Comparison of ENCODE assay signal across 20 cellular contexts in genomic region chr22:22820076-22820475, GRCh38.
DNase-seq lines count a peak whose midpoint lies in the region; ATAC-seq, FAIRE-seq and TF ChIP-seq lines count a peak whose summit lies in the region.
"Had no signal": no experiment of that assay in that cellular context is flagged by ENCODE, and none has a peak within 500 bp of the region (broad histone marks: within the 10 kb centered on the region; RNA-seq: fewer than 3 reads in every experiment).

No MANE protein-coding gene starts in this region.

- no TSS peak for BruUV-seq in K562 (replicated peaks; lab: Mats Ljungman, UMichigan)

- ATAC-seq in activated T-cell treated with anti-CD3 and anti-CD28 coated beads, Interleukin-2, amount 50 U/mL, for 4 hours, result no peak
- peak; percentile 1 for ATAC-seq in K562
- ATAC-seq: body of pancreas, SK-N-SH treated with all-trans-retinoic acid at 6 μM for 48 hours had no signal

- no peaks in the 10 kb centered on the region for H3K36me3 Mint-ChIP-seq in activated T-cell treated with anti-CD3 and anti-CD28 coated beads, Interleukin-2, amount 50 U/mL, for 4 hours (ENCODE audit: insufficient read depth)

- H3K9me3 ChIP-seq in MM.1S (replicated peaks; ENCODE audit: insufficient read depth, low read length) (no peaks in the 10 kb centered on the region), K562 (replicated peaks; ENCODE audit: control insufficient read depth, insufficient read depth, low read depth, low read length) (no peaks in the 10 kb centered on the region), thymus (ENCODE audit: control insufficient read depth) (no peaks in the 10 kb centered on the region), HAP-1 (no peaks in the 10 kb centered on the region)
- H3K9me3 ChIP-seq: body of pancreas, MG63, thyroid gland had no signal

- POLR2A ChIA-PET in K562 (lab: Yijun Ruan, JAX), result interaction anchor here (0.7 to 3.2 kb wide), 10 partner anchors 10 to 70 kb away, joined by 3 to 26 read pairs (median 4); no protein-coding TSS in a partner anchor

- no peak for DNase-seq in activated T-cell treated with anti-CD3 and anti-CD28 coated beads, Interleukin-2, amount 50 U/mL, for 4 hours
- no peak for DNase-seq in activated T-cell treated with anti-CD3 and anti-CD28 coated beads, Interleukin-2, amount 50 U/mL, for 1 hour
- DNase-seq in MM.1S (peak; percentile 51), K562 (ENCODE audit: extremely low read depth in 1 of 4, low spot score in 3 of 4) (peak in 1 of 4 experiments; percentile 41), NCI-H1105 (lab: John Stamatoyannopoulos, UW) (no peak), nucleus accumbens (lab: John Stamatoyannopoulos, UW) (no peak), HAP-1 (ENCODE audit: low spot score in 2 of 2) (no peak)
- DNase-seq: activated CD4-positive, alpha-beta T cell treated with anti-CD3 and anti-CD28 coated beads, Interleukin-2, amount 50 U/mL, for 4 hours; activated gamma-delta T cell; body of pancreas; foreskin melanocyte; hypothalamus; kidney; MG63; NCI-H1694; thyroid gland had no signal

- TF ChIP-seq RAD21 in K562 (CRISPR knock-in tag; conservative IDR thresholded peaks at IDR 0.05 in 1 of 2, IDR thresholded peaks at IDR 0.05 in 1 of 2), result no peak

- H3K9me3 Mint-ChIP-seq in activated T-cell treated with anti-CD3 and anti-CD28 coated beads, Interleukin-2, amount 50 U/mL, for 4 hours, result no peaks in the 10 kb centered on the region

- H3K4me3 ChIP-seq in MM.1S (ENCODE audit: low read length) (no peak overlapping the region), K562 (no peak overlapping the region), thymus (ENCODE audit: low read length) (no peak overlapping the region), HAP-1 (no peak overlapping the region)
- H3K4me3 ChIP-seq: body of pancreas, MG63, thyroid gland had no signal

- H3K4me1 ChIP-seq in MM.1S (ENCODE audit: low read length) (peaks cover 92% of the 10 kb centered on the region), K562 (replicated peaks in 1 of 2; ENCODE audit: control insufficient read depth in 2 of 2, insufficient read depth in 2 of 2, low read length in 2 of 2) (no peaks in the 10 kb centered on the region), thymus (ENCODE audit: control insufficient read depth, insufficient read depth, low read length) (peaks cover 72% of the 10 kb centered on the region), HAP-1 (no peaks in the 10 kb centered on the region)
- H3K4me1 ChIP-seq: body of pancreas, thyroid gland had no signal

- peaks cover 29% of the 10 kb centered on the region for H3F3A ChIP-seq in MM.1S (ENCODE audit: insufficient read depth, low read length)

- H2AFZ ChIP-seq in MM.1S (ENCODE audit: low read length) (no peak overlapping the region), K562 (ENCODE audit: low read depth, low read length) (no peak overlapping the region)

- H3K27me3 Mint-ChIP-seq in activated T-cell treated with anti-CD3 and anti-CD28 coated beads, Interleukin-2, amount 50 U/mL, for 4 hours (ENCODE audit: low read depth), result no peaks in the 10 kb centered on the region

- CTCF ChIA-PET in K562 (lab: Yijun Ruan, JAX; ENCODE audit: low intra/inter-chr PET ratio), result interaction anchor here (0.9 kb wide), 1 partner anchor 17 kb away, joined by 4 read pairs; no protein-coding TSS in a partner anchor

- H3K4me2 ChIP-seq in MM.1S (ENCODE audit: low read depth, low read length) (peak overlapping the region; percentile 87), K562 (ENCODE audit: insufficient read depth, low read length) (no peak overlapping the region)

- in situ Hi-C loops in K562 (cut with MboI), result no loop called here
- in situ Hi-C loops in HAP-1 (cut with MboI; ENCODE audit: low sequenced_read_pairs), result no loop called here

- H3K79me2 ChIP-seq in MM.1S (ENCODE audit: low read length) (peaks cover 38% of the 10 kb centered on the region), K562 (ENCODE audit: control insufficient read depth, insufficient read depth, low read length) (no peaks in the 10 kb centered on the region)

- no peaks in the 10 kb centered on the region for H3K9me2 ChIP-seq in MM.1S (replicated peaks; ENCODE audit: insufficient read depth, low read length)

- peaks cover 94% of the 10 kb centered on the region for H3K4me1 Mint-ChIP-seq in activated T-cell treated with anti-CD3 and anti-CD28 coated beads, Interleukin-2, amount 50 U/mL, for 4 hours (ENCODE audit: low read depth)

- H3K9ac ChIP-seq in MM.1S (ENCODE audit: low read length) (peak overlapping the region; percentile 64), K562 (ENCODE audit: insufficient read depth in 1 of 2, low read depth in 2 of 2, low read length in 2 of 2) (no peak overlapping the region)

- intact Hi-C loops in K562 (cut with micrococcal nuclease), result no loop called here

- FAIRE-seq in K562 (lab: Jason Lieb, UNC), result no peak
- FAIRE-seq: kidney, small intestine had no signal

- TF ChIP-seq POLR2A in K562 (conservative IDR thresholded peaks at IDR 0.05), result no peak

- H4K20me1 ChIP-seq in MM.1S (ENCODE audit: insufficient read depth, low read length), result no peaks in the 10 kb centered on the region
- H4K20me1 ChIP-seq in K562 (replicated peaks; ENCODE audit: control insufficient read depth, insufficient read depth, low read length), result peaks cover 65% of the 10 kb centered on the region

- peaks cover 4% of the 10 kb centered on the region for H3K9me1 ChIP-seq in K562 (ENCODE audit: control insufficient read depth, insufficient read depth, low read length)

- no peaks in the 10 kb centered on the region for H3K36me3 ChIP-seq in MM.1S (replicated peaks; ENCODE audit: insufficient read depth, low read length)
- H3K36me3 ChIP-seq in K562 (ENCODE audit: control insufficient read depth, insufficient read depth, low read length), result no peaks in the 10 kb centered on the region
- no peaks in the 10 kb centered on the region for H3K36me3 ChIP-seq in thymus (ENCODE audit: control insufficient read depth, insufficient read depth)
- H3K36me3 ChIP-seq in HAP-1 (replicated peaks), result no peaks in the 10 kb centered on the region
- H3K36me3 ChIP-seq: MG63, thyroid gland had no signal

- TF ChIP-seq CTCF in MM.1S (IDR thresholded peaks at IDR 0.05; ENCODE audit: low read length) (no peak), K562 (IDR thresholded peaks at IDR 0.05 in 2 of 3, conservative IDR thresholded peaks at IDR 0.05 in 1 of 3; ENCODE audit: insufficient read depth in 2 of 3, low read depth in 1 of 3, low read length in 3 of 3) (no peak)

- no peak for TF ChIP-seq EP300 in K562 (IDR thresholded peaks at IDR 0.05; ENCODE audit: low read length)

- H3K4me3 Mint-ChIP-seq in activated T-cell treated with anti-CD3 and anti-CD28 coated beads, Interleukin-2, amount 50 U/mL, for 4 hours, result peak overlapping the region; percentile 46

- H3K27me3 ChIP-seq in MM.1S (replicated peaks; ENCODE audit: insufficient read depth, low read length) (no peaks in the 10 kb centered on the region), K562 (ENCODE audit: control insufficient read depth in 2 of 2, insufficient read depth in 2 of 2, low read length in 2 of 2) (peaks cover 11 to 48% of the 10 kb centered on the region in 2 experiments; a peak in 4 of 5 replicates), thymus (ENCODE audit: control insufficient read depth, insufficient read depth) (no peaks in the 10 kb centered on the region), HAP-1 (ENCODE audit: low read depth) (no peaks in the 10 kb centered on the region)
- H3K27me3 ChIP-seq: body of pancreas, MG63, thyroid gland had no signal

- whole genome bisulfite sequencing in K562 (ENCODE audit: insufficient coverage, low coverage, missing lambda C conversion rate), result 0% methylated on average over 3 of the region's 3 CpGs
- 93% methylated on average over 3 of the region's 3 CpGs for WGBS in thymus

- H3K27ac ChIP-seq in MM.1S (ENCODE audit: low read length) (peak overlapping the region; percentile 99), K562 (ENCODE audit: extremely low read depth, low read depth, low read length) (no peak overlapping the region), thymus (ENCODE audit: low read depth) (peak overlapping the region; percentile 85)
- H3K27ac ChIP-seq: body of pancreas, epithelial cell of prostate, thyroid gland had no signal

TF ChIP-seq in K562, 482 proteins besides CTCF, POLR2A, EP300 and RAD21 (continues in another document):
- TF ChIP-seq ETS1 (conservative IDR thresholded peaks at IDR 0.05; ENCODE audit: control insufficient read depth, low read depth, low read length) (0 out of 2 replicates have a peak, but pooled peaks have one; percentile 19), FOXO4 (CRISPR knock-in tag; IDR thresholded peaks at IDR 0.05) (no peak)
